In the genomic region with DNA sequence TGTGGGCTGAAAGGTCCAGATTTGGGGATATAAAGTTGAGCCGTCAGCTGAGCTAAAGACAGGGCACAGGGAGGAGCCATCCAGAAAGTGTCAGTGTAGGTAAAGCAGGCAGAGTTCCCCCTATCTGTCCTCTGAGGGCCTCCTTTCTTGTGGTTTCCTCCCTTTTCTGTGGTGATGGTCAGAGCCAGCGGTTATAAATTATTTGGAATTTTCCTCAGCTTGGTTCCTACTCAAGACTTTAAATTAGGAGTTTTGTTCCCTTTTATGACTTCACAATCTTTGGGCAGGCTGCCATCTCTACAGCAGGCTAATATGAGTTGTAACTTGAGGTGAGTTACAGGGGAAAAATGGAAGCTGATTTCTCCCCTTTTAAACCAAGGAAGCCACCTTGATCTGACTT, we compare ENCODE assay signal across 1 cellular context.
TF ChIP-seq lines count a peak whose summit lies in the region.

No MANE protein-coding gene starts in this region.

TF ChIP-seq in endothelial cell of umbilical vein, 7 proteins besides CTCF, POLR2A, EP300 and RAD21 (continued from another document):
- TF ChIP-seq FOS (IDR thresholded peaks at IDR 0.05; ENCODE audit: borderline replicate concordance, insufficient read depth, low read length) (no peak), GATA2 (IDR thresholded peaks at IDR 0.05; ENCODE audit: insufficient read depth, insufficient read length, low read depth, low read length) (no peak), EZH2 (IDR thresholded peaks at IDR 0.05; ENCODE audit: borderline replicate concordance, low read depth, low read length, severe bottlenecking) (no peak), MYC (IDR thresholded peaks at IDR 0.05; ENCODE audit: low read depth, low read length) (no peak)
TF ChIP-seq in endothelial cell of umbilical vein: peak in this region for 0.
